ENCODE assay signal across 10 cellular contexts in the genomic region with DNA sequence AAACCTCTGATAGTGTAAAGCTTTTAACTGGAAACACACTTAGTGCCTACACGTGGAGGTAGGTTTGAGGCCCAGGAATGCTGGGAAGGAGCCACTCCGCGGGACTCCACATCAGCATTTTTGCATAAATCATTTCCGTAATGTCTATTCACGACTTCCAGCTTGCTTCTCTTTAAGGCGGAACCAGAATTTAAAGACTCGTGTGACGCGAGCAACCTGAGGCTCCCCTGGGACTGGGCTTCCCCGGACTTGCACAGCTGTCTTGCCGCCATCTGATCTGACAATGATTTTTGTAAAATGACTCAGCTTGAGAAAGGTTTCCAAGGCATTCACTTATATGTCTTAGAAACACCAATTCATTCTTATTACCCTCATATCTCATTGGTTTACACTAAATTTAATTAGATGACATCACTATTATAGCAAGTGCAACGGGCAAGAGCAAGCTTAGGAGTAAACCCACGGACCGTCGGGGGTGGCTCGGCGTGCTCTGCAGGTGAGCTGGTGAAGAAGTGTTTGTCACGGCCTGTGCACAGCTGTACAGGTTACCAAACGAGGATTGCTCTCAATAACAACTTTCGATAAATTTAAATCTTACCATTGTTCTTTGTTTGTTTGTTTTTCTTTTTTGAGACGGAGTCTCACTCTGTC.
DNase-seq lines count a peak whose midpoint lies in the region; ATAC-seq and TF ChIP-seq lines count a peak whose summit lies in the region.
"Had no signal": no experiment of that assay in that cellular context is flagged by ENCODE, and none has a peak within 500 bp of the region (broad histone marks: within the 10 kb centered on the region; RNA-seq: fewer than 3 reads in every experiment).

No MANE protein-coding gene starts in this region.

- 74 to 94% methylated on average over 2 to 21 of the region's 21 CpGs for WGBS in transverse colon (ENCODE audit: low coverage in 1 of 2), 2 donors
- 89 to 91% methylated on average over 17 to 20 of the region's 21 CpGs for WGBS in endodermal cell (ENCODE audit: insufficient coverage in 1 of 2, insufficient read length in 1 of 2), 2 experiments

- TF ChIP-seq EP300 in transverse colon (IDR thresholded peaks at IDR 0.05; ENCODE audit: low read depth): no peak

- peak overlapping the region; percentile 55 for H3K4me2 ChIP-seq in OCI-LY1 (ENCODE audit: low read length)
- H3K4me2 ChIP-seq: A549 had no signal

- H3K79me2 ChIP-seq in OCI-LY1 (ENCODE audit: insufficient read depth, low read length): no peaks in the 10 kb centered on the region

- H3K4me3 Mint-ChIP-seq in endodermal cell: no peak overlapping the region
- H3K4me3 Mint-ChIP-seq: naive thymus-derived CD4-positive, alpha-beta T cell had no signal

- H3K9ac ChIP-seq in OCI-LY1 (ENCODE audit: low read length) (no peak overlapping the region), endodermal cell (ENCODE audit: extremely low read depth, low read length, poor library complexity, severe bottlenecking) (no peak overlapping the region)

- H4K20me1 ChIP-seq in OCI-LY1 (ENCODE audit: insufficient read depth, low read length): no peaks in the 10 kb centered on the region

- H3K4me1 ChIP-seq in OCI-LY1 (ENCODE audit: insufficient read depth, low read length, severe bottlenecking) (peaks cover 13% of the 10 kb centered on the region), transverse colon (no peaks in the 10 kb centered on the region), endodermal cell (ENCODE audit: control insufficient read depth, insufficient read depth, low read length) (no peaks in the 10 kb centered on the region)
- H3K4me1 ChIP-seq: A549 had no signal

- H3K27me3 Mint-ChIP-seq in endodermal cell (ENCODE audit: insufficient read depth): no peaks in the 10 kb centered on the region
- H3K27me3 Mint-ChIP-seq: naive thymus-derived CD4-positive, alpha-beta T cell had no signal

- no peaks in the 10 kb centered on the region; the same call in 1 of the 2 replicates for H3K27me3 ChIP-seq in OCI-LY1 (ENCODE audit: insufficient read depth, low read length)
- no peaks in the 10 kb centered on the region for H3K27me3 ChIP-seq in transverse colon
- no peaks in the 10 kb centered on the region for H3K27me3 ChIP-seq in endodermal cell (ENCODE audit: control insufficient read depth, insufficient read depth, low read length, poor library complexity, severe bottlenecking)

- no peaks in the 10 kb centered on the region for H3K4me1 Mint-ChIP-seq in endodermal cell

- H3F3A ChIP-seq in OCI-LY1 (ENCODE audit: insufficient read depth, low read length): no peaks in the 10 kb centered on the region

- ATAC-seq in HG02938 (IDR thresholded peaks at IDR 0.05; ENCODE audit: unreplicated experiment): peak; percentile 83
- ATAC-seq: A549; naive thymus-derived CD4-positive, alpha-beta T cell had no signal

- no peaks in the 10 kb centered on the region for H3K36me3 ChIP-seq in OCI-LY1 (ENCODE audit: insufficient read depth, low read length)
- H3K36me3 ChIP-seq in transverse colon: no peaks in the 10 kb centered on the region
- H3K36me3 ChIP-seq in endodermal cell (ENCODE audit: control insufficient read depth, insufficient read depth, low read length): no peaks in the 10 kb centered on the region

- no peak overlapping the region for H2AFZ ChIP-seq in OCI-LY1 (ENCODE audit: low read length)

- peak; percentile 47 for DNase-seq in activated effector memory CD4-positive, alpha-beta T cell treated with anti-CD3 and anti-CD28 coated beads, Interleukin-2, amount 50 U/mL, for 16 hours
- no peak for DNase-seq in activated effector memory CD4-positive, alpha-beta T cell treated with Interleukin-2 at 50 U/mL for 16 hours
- peak; percentile 51 for DNase-seq in transverse colon
- DNase-seq in HPDE6-E6E7 (ENCODE audit: extremely low spot score): no peak
- DNase-seq in ACHN: no peak
- DNase-seq in endodermal cell: no peak
- DNase-seq: naive thymus-derived CD4-positive, alpha-beta T cell had no signal

- TF ChIP-seq CTCF in OCI-LY1 (IDR thresholded peaks at IDR 0.05; ENCODE audit: low read length) (no peak), transverse colon (IDR thresholded peaks at IDR 0.05) (no peak), endodermal cell (conservative IDR thresholded peaks at IDR 0.05) (no peak)

- no peak for TF ChIP-seq POLR2A in transverse colon (IDR thresholded peaks at IDR 0.05)

- H3K36me3 Mint-ChIP-seq in endodermal cell (ENCODE audit: low read depth): no peaks in the 10 kb centered on the region

- H3K27ac ChIP-seq in OCI-LY1 (ENCODE audit: low read depth, low read length, poor library complexity, severe bottlenecking) (no peak overlapping the region), transverse colon (no peak overlapping the region), endodermal cell (ENCODE audit: low read depth, low read length) (no peak overlapping the region)
- H3K27ac ChIP-seq: A549 had no signal

- H3K9me3 Mint-ChIP-seq in endodermal cell: no peaks in the 10 kb centered on the region

- intact Hi-C loops in transverse colon (cut with DNase I; ENCODE audit: low total_unique reads): no loop called here

- H3K9me3 ChIP-seq in OCI-LY1 (ENCODE audit: low read length) (no peaks in the 10 kb centered on the region), transverse colon (no peaks in the 10 kb centered on the region), endodermal cell (ENCODE audit: control insufficient read depth, low read length) (no peaks in the 10 kb centered on the region)
- H3K9me3 ChIP-seq: A549 had no signal

- H3K4me3 ChIP-seq in OCI-LY1 (ENCODE audit: low read depth, low read length, poor library complexity, severe bottlenecking): peak overlapping the region; percentile 21
- no peak overlapping the region for H3K4me3 ChIP-seq in transverse colon
- no peak overlapping the region for H3K4me3 ChIP-seq in endodermal cell (ENCODE audit: low read length)
- H3K4me3 ChIP-seq: A549 had no signal

- H3K9me2 ChIP-seq in OCI-LY1 (ENCODE audit: low read depth, low read length): no peaks in the 10 kb centered on the region

- no peak overlapping the region for H3K27ac Mint-ChIP-seq in endodermal cell
- H3K27ac Mint-ChIP-seq: naive thymus-derived CD4-positive, alpha-beta T cell had no signal

- in situ Hi-C loops in transverse colon (cut with MboI; ENCODE audit: low pct_ligation_motif_present in 1 of 4, low pct_unique_long_range_greater_than_20kb in 1 of 4, low sequenced_read_pairs in 3 of 4): no loop called here
- in situ Hi-C loops in ACHN (cut with HindIII; ENCODE audit: low pct_ligation_motif_present, low pct_unique_long_range_greater_than_20kb, low sequenced_read_pairs): no loop called here

Comparison
In these comparisons a context has a peak if more than half of its experiments do, and no peak if none do; other contexts are left out.
1. DNase-seq: peak in activated effector memory CD4-positive, alpha-beta T cell treated with anti-CD3 and anti-CD28 coated beads, Interleukin-2, amount 50 U/mL, for 16 hours (single experiment) and transverse colon (single experiment); none in activated effector memory CD4-positive, alpha-beta T cell treated with Interleukin-2 at 50 U/mL for 16 hours (single experiment), HPDE6-E6E7 (single experiment), ACHN (single experiment) and endodermal cell (single experiment).